In the genomic region with DNA sequence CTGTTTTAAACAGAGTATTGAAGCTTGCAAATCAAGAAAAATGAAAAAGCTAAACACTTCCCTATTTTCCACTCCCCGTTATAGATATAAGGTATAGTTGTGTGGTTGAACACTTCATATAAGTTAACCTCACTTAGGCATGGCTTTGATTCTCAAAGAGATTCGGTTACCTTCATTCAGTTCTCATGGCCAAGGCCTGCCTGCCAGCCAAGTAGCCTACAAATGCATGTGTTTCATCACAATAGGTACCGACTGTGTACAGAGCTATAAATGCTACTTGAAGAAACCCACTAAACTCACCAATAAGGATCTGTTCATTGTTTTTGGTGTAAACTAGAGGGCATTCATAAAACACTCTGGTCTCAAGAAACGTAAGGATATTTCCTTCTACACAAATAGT, we compare ENCODE assay signal across 4 cellular contexts. TPM values are rescaled to one million over a fixed set of nuclear protein-coding genes. Genes with fewer than 3 reads are reported as not detected.
"Had no signal": no experiment of that assay in that cellular context is flagged by ENCODE, and none has a peak within 500 bp of the region (broad histone marks: within the 10 kb centered on the region; RNA-seq: fewer than 3 reads in every experiment).

No MANE protein-coding gene starts in this region.

- DNase-seq: GDM1, GF-D8 had no signal

- H3K4me3 ChIP-seq: GM12878 had no signal

- ATAC-seq: GM12878 had no signal

RNA-seq across cellular contexts. Expression of a gene that starts 43.5 kb away (rescaled TPM):
- total RNA-seq: G401, GM12878 had no signal
- polyA plus RNA-seq: GM12878 had no signal

RNA-seq across cellular contexts. Expression of a gene that starts 55.8 kb away (rescaled TPM):
- total RNA-seq: GM12878 had no signal
